In the genomic region with DNA sequence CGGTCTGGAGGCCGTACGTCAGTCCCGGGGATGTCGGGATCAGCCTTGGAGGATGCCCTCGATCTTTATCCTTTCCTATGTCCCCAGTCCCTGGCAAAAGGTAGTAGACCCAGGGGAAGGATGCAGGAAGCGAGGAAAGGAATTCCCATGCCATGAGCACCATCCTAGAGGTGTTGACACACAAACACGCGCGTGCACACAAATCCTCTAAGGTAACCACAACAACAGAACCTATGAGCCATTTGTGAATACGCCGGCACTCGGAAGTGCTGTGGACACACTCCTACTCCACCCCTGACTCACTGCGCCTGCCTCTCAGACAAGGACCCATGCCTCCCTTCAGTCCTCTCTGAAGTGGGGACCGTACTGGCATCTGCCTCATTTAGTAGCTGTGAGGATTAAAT, we compare ENCODE assay signal across 8 cellular contexts. TPM values are rescaled to one million over a fixed set of nuclear protein-coding genes. Genes with fewer than 3 reads are reported as not detected.
A peak's percentile ranks its signal among the peaks of the same experiment; 100 is the strongest.
DNase-seq lines count a peak whose midpoint lies in the region; TF ChIP-seq lines count a peak whose summit lies in the region.

No MANE protein-coding gene starts in this region.

- H3K27ac ChIP-seq in OCI-LY7 (ENCODE audit: low read depth, low read length, poor library complexity, severe bottlenecking) (no peak overlapping the region), adrenal gland (peak overlapping the region in 2 of 5 donors; percentile 84 to 87)

- H2AFZ ChIP-seq in OCI-LY7 (ENCODE audit: low read length) = peak overlapping the region; percentile 81

- peak; percentile 5; the same call in 1 of the 2 replicates for TF ChIP-seq CTCF in OCI-LY7 (conservative IDR thresholded peaks at IDR 0.05; ENCODE audit: low read length)
- TF ChIP-seq CTCF in lower leg skin (IDR thresholded peaks at IDR 0.05) = no peak
- peak in 3 of 6 experiments; percentile 9 to 23 (median 10) for TF ChIP-seq CTCF in adrenal gland (IDR thresholded peaks at IDR 0.05)

- H3K4me2 ChIP-seq in OCI-LY7 (ENCODE audit: low read length) = peak overlapping the region; percentile 94; the same call in 1 of the 2 replicates

- intact Hi-C loops in OCI-LY7 (cut with micrococcal nuclease; ENCODE audit: unreplicated experiment) (loop anchor here (1.0 kb wide), 1 partner anchor 321 kb away; no protein-coding TSS in a partner anchor), lower leg skin (cut with DNase I; ENCODE audit: low total_unique reads) (no loop called here), adrenal gland (cut with DNase I) (loop anchor here in 1 of 2 donors (5.0 to 10.0 kb wide), 2 partner anchors 58 to 321 kb away; no protein-coding TSS in a partner anchor)

- no peaks in the 10 kb centered on the region for H3K9me3 ChIP-seq in OCI-LY7 (ENCODE audit: low read length)
- no peaks in the 10 kb centered on the region for H3K9me3 ChIP-seq in adrenal gland (replicated peaks in 1 of 3)

- CTCF ChIA-PET in OCI-LY7 (lab: Charles Lee; ENCODE audit: unreplicated experiment) = interaction anchor here (0.6 to 1.0 kb wide), 4 partner anchors 29 to 1042 kb away, joined by 3 to 4 read pairs (median 4); no protein-coding TSS in a partner anchor

- TF ChIP-seq POLR2A in lower leg skin (IDR thresholded peaks at IDR 0.05) = no peak
- no peak for TF ChIP-seq POLR2A in adrenal gland (IDR thresholded peaks at IDR 0.05)

- H3K36me3 ChIP-seq in OCI-LY7 (ENCODE audit: insufficient read depth, low read length) (no peaks in the 10 kb centered on the region), adrenal gland (replicated peaks in 1 of 2) (no peaks in the 10 kb centered on the region)

- DNase-seq in NCI-H2227 treated with DMSO at 0.1 percent for 48 hours (lab: John Stamatoyannopoulos, UW) = peak; percentile 53
- DNase-seq in NCI-H2227 (lab: John Stamatoyannopoulos, UW; ENCODE audit: unreplicated experiment) = no peak
- DNase-seq in OCI-LY7 (ENCODE audit: low spot score) = peak; percentile 4
- DNase-seq in astrocyte of the hippocampus (ENCODE audit: low read depth, low spot score) = peak; percentile 66
- DNase-seq in kidney tubule cell (ENCODE audit: low spot score) = peak; percentile 81
- DNase-seq in stimulated activated CD4-positive, alpha-beta T cell treated with anti-CD3 and anti-CD28 coated beads, Interleukin-4, amount 100 ng/mL, for 24 hours = peak; percentile 69
- DNase-seq in lower leg skin (ENCODE audit: low spot score in 2 of 2) = no peak
- no peak for DNase-seq in adrenal gland

- 8 to 16% methylated on average over 15 of the region's 15 CpGs for whole genome bisulfite sequencing in lower leg skin, 2 donors
- 10 to 22% (median 13%) methylated on average over 9 to 15 of the region's 15 CpGs for WGBS in adrenal gland, 4 donors

- no peaks in the 10 kb centered on the region for H3K79me2 ChIP-seq in OCI-LY7 (ENCODE audit: insufficient read depth, low read depth, low read length)

- H3K4me3 ChIP-seq in OCI-LY7 (ENCODE audit: low read depth, low read length, poor library complexity, severe bottlenecking) (peak overlapping the region; percentile 93), lower leg skin (ENCODE audit: low read depth, poor library complexity, severe bottlenecking) (no peak overlapping the region), adrenal gland (peak overlapping the region in 2 of 4 donors; percentile 93 to 95)

- no peaks in the 10 kb centered on the region for H4K20me1 ChIP-seq in OCI-LY7 (ENCODE audit: insufficient read depth, low read length)

- H3K4me1 ChIP-seq in OCI-LY7 (ENCODE audit: insufficient read depth, low read length, poor library complexity, severe bottlenecking) (peaks cover 10% of the 10 kb centered on the region), adrenal gland (replicated peaks in 1 of 2) (peaks cover 9 to 10% of the 10 kb centered on the region in 2 donors)

- H3K9me2 ChIP-seq in OCI-LY7 (ENCODE audit: insufficient read depth, low read length) = no peaks in the 10 kb centered on the region

- BruUV-seq in OCI-LY7 (replicated peaks; lab: Mats Ljungman, UMichigan) = no TSS peak

- POLR2A ChIA-PET in OCI-LY7 (lab: Charles Lee) = interaction anchor here (1.2 kb wide), 1 partner anchor 283 kb away, joined by 3 read pairs; no protein-coding TSS in a partner anchor

- no peaks in the 10 kb centered on the region for H3K27me3 ChIP-seq in adrenal gland

RNA-seq across cellular contexts. Expression of gene MLPH, which starts 11.3 kb away (rescaled TPM):
- total RNA-seq in OCI-LY7 (2014; rRNA removed; shearing (Covaris generic)) = not detected in 2 replicates
- total RNA-seq in OCI-LY7 (2022) (not detected in 2 replicates), lower leg skin (10 to 100 TPM; 13.3 to 37.9 (median 19.9) TPM), adrenal gland (1 to 10 TPM in 3 of 8 donors, under 1 TPM in 4, not detected in 1; 0.12 to 1.9 (median 0.84) TPM)
- 1 to 10 TPM in 2 of 3 donors, under 1 TPM in 1; 0.57 to 3.6 (median 3.0) TPM for polyA plus RNA-seq in adrenal gland

Comparison
In these comparisons a context has a peak if more than half of its experiments do, and no peak if none do; other contexts are left out.
1. DNase-seq: peak in NCI-H2227 treated with DMSO at 0.1 percent for 48 hours (single experiment), OCI-LY7 (single experiment), astrocyte of the hippocampus (single experiment), kidney tubule cell (single experiment) and stimulated activated CD4-positive, alpha-beta T cell treated with anti-CD3 and anti-CD28 coated beads, Interleukin-4, amount 100 ng/mL, for 24 hours (single experiment); none in NCI-H2227 (single experiment), lower leg skin (0 of 2) and adrenal gland (0 of 7).
2. RNA of gene MLPH, which starts 11.3 kb away (total RNA-seq): 13.3 to 37.9 TPM in lower leg skin; 0.12 to 1.9 TPM in adrenal gland and not detected in OCI-LY7; every median in the first group is over 4 times any median in the second.